Comparison of ENCODE assay signal across 9 cellular contexts in the genomic region with DNA sequence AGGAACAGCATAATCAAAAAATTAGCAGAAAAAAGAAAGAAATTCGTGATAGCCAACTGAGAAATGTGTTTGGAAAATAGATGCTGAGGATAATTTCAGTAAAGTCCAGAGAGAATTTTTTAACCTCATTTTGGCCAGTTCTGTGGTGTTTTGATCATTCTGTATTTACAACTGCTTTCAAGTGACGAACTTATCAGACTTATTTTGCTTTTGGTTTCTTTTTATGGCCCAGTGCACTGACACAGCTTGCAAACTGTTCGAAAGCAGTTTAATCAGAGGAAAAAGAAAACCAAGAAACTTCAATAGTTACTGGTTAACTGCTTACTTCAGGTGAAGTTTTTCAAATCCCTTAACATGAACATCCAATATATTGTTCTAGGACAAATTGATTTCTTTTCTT. TPM values are rescaled to one million over a fixed set of nuclear protein-coding genes. Genes with fewer than 3 reads are reported as not detected.
DNase-seq lines count a peak whose midpoint lies in the region; ATAC-seq and TF ChIP-seq lines count a peak whose summit lies in the region.
"Had no signal": no experiment of that assay in that cellular context is flagged by ENCODE, and none has a peak within 500 bp of the region (broad histone marks: within the 10 kb centered on the region; RNA-seq: fewer than 3 reads in every experiment).

No MANE protein-coding gene starts in this region.

- no peak for TF ChIP-seq CTCF in PC-9 (conservative IDR thresholded peaks at IDR 0.05)
- no peak for TF ChIP-seq CTCF in fibroblast of pulmonary artery (IDR thresholded peaks at IDR 0.05; ENCODE audit: low read length, missing control alignments)

- CTCF ChIA-PET in PC-9 (lab: Charles Lee), result interaction anchor here (0.6 kb wide), 1 partner anchor 121 kb away, joined by 11 read pairs; no protein-coding TSS in a partner anchor

- H3K27ac ChIP-seq in PC-9 (no peak overlapping the region), stomach smooth muscle (ENCODE audit: low read length) (no peak overlapping the region)

- BruUV-seq in PC-9 (replicated peaks; lab: Mats Ljungman, UMichigan), result no TSS peak

- H3K4me1 ChIP-seq in PC-9 (replicated peaks; ENCODE audit: insufficient read depth) (peaks cover 21% of the 10 kb centered on the region), stomach smooth muscle (ENCODE audit: control insufficient read depth, insufficient read depth, low read length) (peaks cover 14% of the 10 kb centered on the region)

- no peak for ATAC-seq in GM21576 (IDR thresholded peaks at IDR 0.05; ENCODE audit: unreplicated experiment)

- POLR2A ChIA-PET in PC-9 (lab: Charles Lee; ENCODE audit: unreplicated experiment), result interaction anchor here (2.4 kb wide), 1 partner anchor 51 kb away, joined by 26 read pairs; a partner anchor contains a TSS

- H4K20me1 ChIP-seq in PC-9 (ENCODE audit: insufficient read depth), result peaks cover 36% of the 10 kb centered on the region

- H3K9ac ChIP-seq in stomach smooth muscle (ENCODE audit: low read length in 2 of 2), result peak overlapping the region in 1 of 2 donors; percentile 0

- peaks cover 64% of the 10 kb centered on the region for H3K79me2 ChIP-seq in PC-9 (ENCODE audit: low read depth)

- H3F3A ChIP-seq in PC-9 (ENCODE audit: insufficient read depth, low read depth), result no peaks in the 10 kb centered on the region

- no peak overlapping the region for H2AFZ ChIP-seq in PC-9

- peak overlapping the region; percentile 79 for H3K4me2 ChIP-seq in PC-9

- intact Hi-C loops in PC-9 (cut with micrococcal nuclease; ENCODE audit: unreplicated experiment), result no loop called here

- H3K9me3 ChIP-seq in PC-9 (ENCODE audit: insufficient read depth, low read depth) (no peaks in the 10 kb centered on the region), stomach smooth muscle (ENCODE audit: control insufficient read depth in 2 of 2, low read length in 2 of 2) (no peaks in the 10 kb centered on the region)

- peak; percentile 15 for DNase-seq in activated CD8-positive, alpha-beta memory T cell treated with anti-CD3 and anti-CD28 coated beads for 24 hours
- no peak for DNase-seq in activated CD8-positive, alpha-beta memory T cell treated with anti-CD3 and anti-CD28 coated beads, Interleukin-2, amount 50 U/mL, for 4 hours
- DNase-seq in PC-9, result no peak
- no peak for DNase-seq in fibroblast of pulmonary artery (ENCODE audit: low read depth)
- no peak for DNase-seq in germinal center (ENCODE audit: low spot score)
- no peak for DNase-seq in NCI-H1105 treated with DMSO at 0.1 percent for 48 hours (lab: John Stamatoyannopoulos, UW)

- H3K27me3 ChIP-seq in PC-9 (ENCODE audit: insufficient read depth, low read depth), result no peaks in the 10 kb centered on the region
- H3K27me3 ChIP-seq in stomach smooth muscle (ENCODE audit: control insufficient read depth in 1 of 2, insufficient read depth in 2 of 2, low read length in 2 of 2), result no peaks in the 10 kb centered on the region

- H3K4me3 ChIP-seq in PC-9, result peak overlapping the region; percentile 79
- peak overlapping the region; percentile 89 for H3K4me3 ChIP-seq in fibroblast of pulmonary artery (replicated peaks; ENCODE audit: low read depth, low read length)
- peak overlapping the region; percentile 80 to 89 for H3K4me3 ChIP-seq in stomach smooth muscle (ENCODE audit: low read length in 2 of 2)

- no peaks in the 10 kb centered on the region for H3K9me2 ChIP-seq in PC-9 (ENCODE audit: insufficient read depth)

- H3K36me3 ChIP-seq in PC-9 (ENCODE audit: low read depth), result peaks cover 7% of the 10 kb centered on the region
- peaks cover 7 to 10% of the 10 kb centered on the region in 2 donors for H3K36me3 ChIP-seq in stomach smooth muscle (ENCODE audit: control insufficient read depth in 2 of 2, insufficient read depth in 2 of 2, low read length in 2 of 2)

RNA-seq across cellular contexts. Expression of a gene that starts 1.9 kb away (rescaled TPM):
- 347 and 443 TPM in 2 replicates for total RNA-seq in PC-9 (2021)

RNA-seq across cellular contexts. Expression of a gene that starts 2.1 kb away (rescaled TPM):
- 24.1 and 31.1 TPM in 2 replicates for total RNA-seq in PC-9 (2021)

RNA-seq across cellular contexts. Expression of a gene that starts 28.7 kb away (rescaled TPM):
- not detected in 2 replicates for total RNA-seq in PC-9 (2021)
- total RNA-seq: Daoy had no signal

RNA-seq across cellular contexts. Expression of a gene that starts 51.4 kb away (rescaled TPM):
- total RNA-seq in PC-9 (2021), result 314 and 334 TPM in 2 replicates
